In the genomic region with DNA sequence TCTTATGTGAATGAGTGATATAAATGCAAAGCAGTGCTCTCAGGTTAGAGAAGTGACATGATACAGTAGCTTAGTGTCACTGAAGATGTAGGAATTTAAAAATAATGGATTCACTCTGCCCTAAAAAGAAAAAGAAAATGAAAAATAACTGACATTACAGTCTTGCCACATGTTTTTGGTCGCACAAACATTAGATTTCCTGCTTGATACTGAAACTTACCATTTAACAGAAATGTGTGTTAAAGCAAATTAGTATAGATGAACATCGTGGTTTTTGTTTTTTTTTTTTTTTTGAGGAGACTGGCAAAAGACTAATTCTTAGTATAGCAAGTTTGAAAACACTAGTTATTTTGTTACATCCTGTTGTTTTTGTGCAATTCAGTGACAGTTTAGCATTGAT, we compare ENCODE assay signal across 22 cellular contexts.
"Had no signal": no experiment of that assay in that cellular context is flagged by ENCODE, and none has a peak within 500 bp of the region (broad histone marks: within the 10 kb centered on the region; RNA-seq: fewer than 3 reads in every experiment).

No MANE protein-coding gene starts in this region.

- ATAC-seq: Panc1, PC-3 had no signal

- H3K27ac Mint-ChIP-seq: IgD-negative memory B cell had no signal

- H3K27ac ChIP-seq: HL-60, RWPE1 had no signal

- DNase-seq: KBM-7; NCI-H1092; NCI-H1105 treated with DMSO at 0.1 percent for 48 hours; NCI-H1417 treated with DMSO at 0.1 percent for 48 hours; NCI-H146; NCI-H1694 treated with DMSO at 0.1 percent for 48 hours; NCI-H2029; NCI-H2081 treated with DMSO at 0.1 percent for 48 hours; NCI-H2171; NCI-H226; NCI-H446; NCI-H510A; NCI-H524 treated with DMSO at 0.1 percent for 48 hours; NCI-H774; NK-92 treated with Interleukin-12 subunit alpha and Interleukin-12 subunit beta, amount 100 ng/mL, for 24 hours; PC-3; SHP77; SK-N-SH had no signal

- H3K9me2 ChIP-seq: SK-N-SH had no signal

- H3K4me2 ChIP-seq: SK-N-SH had no signal

- H3K9ac ChIP-seq: SK-N-SH had no signal

- H3K36me3 Mint-ChIP-seq: IgD-negative memory B cell had no signal

- H3K4me3 Mint-ChIP-seq: IgD-negative memory B cell had no signal

- H3K4me1 Mint-ChIP-seq: IgD-negative memory B cell had no signal

- H3K9me3 ChIP-seq: SK-N-SH had no signal
